1 cellular context compared by ENCODE assay signal in the genomic region with DNA sequence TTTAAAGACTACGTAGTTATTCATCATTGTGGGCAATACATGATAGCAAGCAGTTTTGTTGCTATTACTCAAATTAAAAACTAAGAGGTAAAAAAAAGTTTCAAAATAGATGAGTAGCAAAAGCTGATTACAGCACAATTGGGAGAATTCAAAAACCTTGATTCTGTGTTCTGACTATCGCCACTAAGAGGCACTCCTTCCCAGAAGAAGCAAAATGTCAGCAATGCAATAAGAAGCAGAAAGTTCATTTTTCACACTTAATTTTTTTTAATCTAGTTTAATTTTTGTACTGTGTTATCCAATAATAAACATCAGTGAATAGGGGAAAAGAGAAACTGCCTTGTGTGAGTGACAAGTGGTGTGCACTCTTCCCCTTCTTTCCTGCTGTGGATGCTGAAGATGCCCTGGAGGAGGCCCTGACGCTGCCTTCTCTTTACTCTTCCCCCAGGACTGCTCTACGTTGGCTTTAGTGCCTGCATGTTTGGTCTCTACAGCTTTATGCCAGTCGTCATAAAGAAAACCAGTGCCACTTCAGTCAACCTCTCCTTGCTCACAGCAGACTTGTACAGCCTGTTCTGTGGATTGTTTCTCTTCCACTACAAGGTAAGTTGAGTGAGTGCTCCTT.
TF ChIP-seq lines count a peak whose summit lies in the region.

No MANE protein-coding gene starts in this region.

TF ChIP-seq in H1, 55 proteins besides CTCF, POLR2A, EP300 and RAD21 (continued from another document):
- TF ChIP-seq, protein P1, sequence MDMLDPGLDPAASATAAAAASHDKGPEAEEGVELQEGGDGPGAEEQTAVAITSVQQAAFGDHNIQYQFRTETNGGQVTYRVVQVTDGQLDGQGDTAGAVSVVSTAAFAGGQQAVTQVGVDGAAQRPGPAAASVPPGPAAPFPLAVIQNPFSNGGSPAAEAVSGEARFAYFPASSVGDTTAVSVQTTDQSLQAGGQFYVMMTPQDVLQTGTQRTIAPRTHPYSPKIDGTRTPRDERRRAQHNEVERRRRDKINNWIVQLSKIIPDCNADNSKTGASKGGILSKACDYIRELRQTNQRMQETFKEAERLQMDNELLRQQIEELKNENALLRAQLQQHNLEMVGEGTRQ (IDR thresholded peaks at IDR 0.05; ENCODE audit: low read length): no peak
- TF ChIP-seq BRCA1 (IDR thresholded peaks at IDR 0.05; ENCODE audit: low read depth, low read length) (no peak), BCL11A (IDR thresholded peaks at IDR 0.05; ENCODE audit: low read depth in 2 of 2, low read length in 2 of 2) (no peak), TCF12 (IDR thresholded peaks at IDR 0.05; ENCODE audit: low read depth, low read length) (no peak), KDM4A (IDR thresholded peaks at IDR 0.05; ENCODE audit: low read depth, low read length, severe bottlenecking) (no peak), TAF1 (IDR thresholded peaks at IDR 0.05; ENCODE audit: low read depth, low read length) (no peak), HDAC6 (IDR thresholded peaks at IDR 0.05; ENCODE audit: low read depth, low read length) (no peak), CREB1 (IDR thresholded peaks at IDR 0.05) (no peak), CBX8 (IDR thresholded peaks at IDR 0.05; ENCODE audit: borderline replicate concordance, low read depth, low read length) (no peak), TAF7 (optimal IDR thresholded peaks at IDR 0.05; ENCODE audit: borderline replicate concordance, low read depth, low read length) (no peak), TBP (IDR thresholded peaks at IDR 0.05; ENCODE audit: low read depth, low read length) (no peak)
